ENCODE assay signal across 25 cellular contexts in genomic region chr13:65784088-65784816, GRCh38.
"Had no signal": no experiment of that assay in that cellular context is flagged by ENCODE, and none has a peak within 500 bp of the region (broad histone marks: within the 10 kb centered on the region; RNA-seq: fewer than 3 reads in every experiment).

No MANE protein-coding gene starts in this region.

- H2AFZ ChIP-seq: neural progenitor cell, parathyroid adenoma had no signal

- H3K27me3 Mint-ChIP-seq: naive thymus-derived CD4-positive, alpha-beta T cell; progenitor cell of endocrine pancreas; stimulated activated naive B cell treated with anti-CD40 and anti-IgM and Interleukin-4, amounts not matched to agents 10 μg/mL and 1 μg/mL and 100 μg/mL, for 72 hours; stimulated activated naive CD8-positive, alpha-beta T cell treated with anti-CD3 and anti-CD28 coated beads, Interleukin-15, Interleukin-2, amounts not matched to agents 100 ng/mL and 50 ng/mL, for 24 hours had no signal

- FAIRE-seq: endothelial cell of umbilical vein, keratinocyte had no signal

- H3K27ac ChIP-seq: colonic mucosa, esophagus muscularis mucosa, foreskin keratinocyte, neural progenitor cell, parathyroid adenoma, right lobe of liver, thoracic aorta, tibial nerve, vagina had no signal

- ATAC-seq: foreskin keratinocyte, left lobe of liver had no signal

- H3K79me2 ChIP-seq: parathyroid adenoma had no signal

- H3K36me3 Mint-ChIP-seq: naive thymus-derived CD4-positive, alpha-beta T cell; neural progenitor cell; stimulated activated naive B cell treated with anti-CD40 and anti-IgM and Interleukin-4, amounts not matched to agents 10 μg/mL and 1 μg/mL and 100 μg/mL, for 72 hours had no signal

- H3K4me3 Mint-ChIP-seq: naive thymus-derived CD4-positive, alpha-beta T cell; nephron; neural progenitor cell; stimulated activated naive B cell treated with anti-CD40 and anti-IgM and Interleukin-4, amounts not matched to agents 10 μg/mL and 1 μg/mL and 100 μg/mL, for 72 hours; stimulated activated naive CD8-positive, alpha-beta T cell treated with anti-CD3 and anti-CD28 coated beads, Interleukin-15, Interleukin-2, amounts not matched to agents 100 ng/mL and 50 ng/mL, for 24 hours had no signal

- H3K4me2 ChIP-seq: neural progenitor cell, smooth muscle cell had no signal

- H3K4me3 ChIP-seq: colonic mucosa, esophagus muscularis mucosa, neural progenitor cell, right lobe of liver, smooth muscle cell, thoracic aorta, tibial nerve, vagina had no signal

- H3K4me1 ChIP-seq: colonic mucosa, esophagus muscularis mucosa, foreskin keratinocyte, neural progenitor cell, parathyroid adenoma, right lobe of liver, tibial nerve, vagina had no signal

- H3K27ac Mint-ChIP-seq: naive thymus-derived CD4-positive, alpha-beta T cell; nephron; progenitor cell of endocrine pancreas; stimulated activated naive B cell treated with anti-CD40 and anti-IgM and Interleukin-4, amounts not matched to agents 10 μg/mL and 1 μg/mL and 100 μg/mL, for 72 hours; stimulated activated naive CD8-positive, alpha-beta T cell treated with anti-CD3 and anti-CD28 coated beads, Interleukin-15, Interleukin-2, amounts not matched to agents 100 ng/mL and 50 ng/mL, for 24 hours had no signal

- DNase-seq: colonic mucosa; dermis blood vessel endothelial cell; effector memory CD4-positive, alpha-beta T cell; foreskin keratinocyte; mammary epithelial cell; mesendoderm; midbrain; naive thymus-derived CD4-positive, alpha-beta T cell; stimulated activated CD4-positive, alpha-beta T cell treated with anti-CD3 and anti-CD28 coated beads, Interleukin-2, amount 100 ng/mL, for 24 hours; stimulated activated CD4-positive, alpha-beta T cell treated with anti-CD3 and anti-CD28 coated beads, Interleukin-4, amount 100 ng/mL, for 24 hours; stimulated activated naive B cell treated with anti-CD40 and anti-IgM and Interleukin-4, amounts not matched to agents 10 μg/mL and 1 μg/mL and 100 μg/mL, for 72 hours had no signal

- H3K27me3 ChIP-seq: colonic mucosa, esophagus muscularis mucosa, foreskin keratinocyte, neural progenitor cell, right lobe of liver, tibial nerve, vagina had no signal

- H3K9me3 ChIP-seq: colonic mucosa, esophagus muscularis mucosa, right lobe of liver, thoracic aorta, tibial nerve, vagina had no signal

- H3K4me1 Mint-ChIP-seq: naive thymus-derived CD4-positive, alpha-beta T cell; nephron; neural progenitor cell; stimulated activated naive B cell treated with anti-CD40 and anti-IgM and Interleukin-4, amounts not matched to agents 10 μg/mL and 1 μg/mL and 100 μg/mL, for 72 hours had no signal

- H3K36me3 ChIP-seq: colonic mucosa, esophagus muscularis mucosa, neural progenitor cell, right lobe of liver, thoracic aorta, tibial nerve, vagina had no signal

- H3K9me3 Mint-ChIP-seq: nephron; neural progenitor cell; stimulated activated naive B cell treated with anti-CD40 and anti-IgM and Interleukin-4, amounts not matched to agents 10 μg/mL and 1 μg/mL and 100 μg/mL, for 72 hours had no signal

- H3K9ac ChIP-seq: neural progenitor cell, parathyroid adenoma had no signal
